8 cellular contexts compared by ENCODE assay signal in genomic region chr14:104799657-104800599, GRCh38. TPM values are rescaled to one million over a fixed set of nuclear protein-coding genes. Genes with fewer than 3 reads are reported as not detected.
A peak's percentile ranks its signal among the peaks of the same experiment; 100 is the strongest.
DNase-seq lines count a peak whose midpoint lies in the region; ATAC-seq and TF ChIP-seq lines count a peak whose summit lies in the region.

No MANE protein-coding gene starts in this region.

- ATAC-seq in HG03196 (IDR thresholded peaks at IDR 0.05; ENCODE audit: unreplicated experiment) = peak; percentile 45

- no peaks in the 10 kb centered on the region for H3K9me3 Mint-ChIP-seq in activated naive CD4-positive, alpha-beta T cell treated with anti-CD3 and anti-CD28 coated beads, Interleukin-2, amount 50 U/mL, for 24 hours

- no peak for TF ChIP-seq EP300 in ovary (IDR thresholded peaks at IDR 0.05)

- H3K27me3 ChIP-seq in ovary (no peaks in the 10 kb centered on the region), tibial artery (no peaks in the 10 kb centered on the region)

- no peaks in the 10 kb centered on the region for H3K27me3 Mint-ChIP-seq in activated naive CD4-positive, alpha-beta T cell treated with anti-CD3 and anti-CD28 coated beads, Interleukin-2, amount 50 U/mL, for 24 hours

- intact Hi-C loops in head of caudate nucleus (cut with DNase I) (no loop called here), ovary (cut with DNase I) (no loop called here), tibial artery (cut with DNase I; ENCODE audit: low total_unique reads) (no loop called here)

- H3K4me3 ChIP-seq in SK-N-MC (peak overlapping the region; percentile 47), ovary (peak overlapping the region; percentile 56), tibial artery (peak overlapping the region; percentile 61 to 89)

- no peak overlapping the region for H3K9ac ChIP-seq in SK-N-MC (ENCODE audit: insufficient read length)

- 3 to 10% (median 6%) methylated on average over 30 to 68 of the region's 68 CpGs for WGBS in ovary, 3 donors

- no peaks in the 10 kb centered on the region for H3K36me3 Mint-ChIP-seq in activated naive CD4-positive, alpha-beta T cell treated with anti-CD3 and anti-CD28 coated beads, Interleukin-2, amount 50 U/mL, for 24 hours

- peak overlapping the region; percentile 5 for H3K27ac Mint-ChIP-seq in activated naive CD4-positive, alpha-beta T cell treated with anti-CD3 and anti-CD28 coated beads, Interleukin-2, amount 50 U/mL, for 24 hours

- H3K36me3 ChIP-seq in SK-N-MC (ENCODE audit: insufficient read depth, low read length) (no peaks in the 10 kb centered on the region), ovary (no peaks in the 10 kb centered on the region), tibial artery (no peaks in the 10 kb centered on the region)

- DNase-seq in NCI-H2227 (lab: John Stamatoyannopoulos, UW; ENCODE audit: unreplicated experiment) (peak; percentile 76), NCI-H2227 treated with DMSO at 0.1 percent for 48 hours (lab: John Stamatoyannopoulos, UW) (no peak), SK-N-MC (ENCODE audit: low read depth, low spot score) (no peak), head of caudate nucleus (peak in 39 of 42 donors; percentile 43 to 88 (median 71)), ovary (peak; percentile 86 to 91 (median 89)), tibial artery (peak; percentile 84 to 95)

- peak overlapping the region; percentile 44 for H3K4me3 Mint-ChIP-seq in activated naive CD4-positive, alpha-beta T cell treated with anti-CD3 and anti-CD28 coated beads, Interleukin-2, amount 50 U/mL, for 24 hours

- peak; percentile 36 to 48 (median 47) for TF ChIP-seq CTCF in ovary (IDR thresholded peaks at IDR 0.05)
- TF ChIP-seq CTCF in tibial artery (IDR thresholded peaks at IDR 0.05) = peak; percentile 29 to 46

- peaks cover 6% of the 10 kb centered on the region for H3K4me1 ChIP-seq in ovary (ENCODE audit: insufficient read depth)
- H3K4me1 ChIP-seq in tibial artery = peaks cover 5 to 58% (median 31%) of the 10 kb centered on the region in 4 donors

- H3K27ac ChIP-seq in SK-N-MC (no peak overlapping the region), ovary (peak overlapping the region; percentile 89 to 96), tibial artery (peak overlapping the region; percentile 99 to 100)

- H3K9me3 ChIP-seq in SK-N-MC (ENCODE audit: low read depth, low read length) = no peaks in the 10 kb centered on the region
- no peaks in the 10 kb centered on the region for H3K9me3 ChIP-seq in ovary
- H3K9me3 ChIP-seq in tibial artery = no peaks in the 10 kb centered on the region

- peaks cover 22% of the 10 kb centered on the region for H3K4me1 Mint-ChIP-seq in activated naive CD4-positive, alpha-beta T cell treated with anti-CD3 and anti-CD28 coated beads, Interleukin-2, amount 50 U/mL, for 24 hours

- peak; percentile 50 for TF ChIP-seq POLR2A in ovary (IDR thresholded peaks at IDR 0.05)

RNA-seq across cellular contexts. Expression of gene ZBTB42, which starts 1.0 kb away (rescaled TPM):
- total RNA-seq in ovary = 10 to 100 TPM in 1 of 7 donors, 1 to 10 TPM in 6; 2.0 to 18.7 (median 4.1) TPM
- 1 to 10 TPM in 1 of 2 donors, under 1 TPM in 1; 0.42 to 1.8 TPM for polyA plus RNA-seq in ovary

RNA-seq across cellular contexts. Expression of gene AKT1, which starts 4.4 kb away (rescaled TPM):
- 100 to 1,000 TPM in 4 of 7 donors, 10 to 100 TPM in 3; 58.1 to 105 (median 103) TPM for total RNA-seq in ovary
- polyA plus RNA-seq in ovary = 10 to 100 TPM; 53.9 to 72.6 TPM

RNA-seq across cellular contexts. Expression of gene SIVA1, which starts 47.0 kb away (rescaled TPM):
- total RNA-seq in ovary = 100 to 1,000 TPM in 3 of 7 donors, 10 to 100 TPM in 4; 85.7 to 385 (median 91.6) TPM
- polyA plus RNA-seq in ovary = 100 to 1,000 TPM in 1 of 2 donors, 1 to 10 TPM in 1; 2.4 to 249 TPM

Comparison
In these comparisons a context has a peak if more than half of its experiments do, and no peak if none do; other contexts are left out.
1. DNase-seq: peak in NCI-H2227 (single experiment), head of caudate nucleus (39 of 42), ovary (5 of 5) and tibial artery (2 of 2); none in NCI-H2227 treated with DMSO at 0.1 percent for 48 hours (single experiment) and SK-N-MC (single experiment).
2. Peak in every context shown above with its lines, with median percentiles within 50 percentile points of each other: H3K4me3 ChIP-seq.